Comparison of ENCODE assay signal across 8 cellular contexts in the genomic region with DNA sequence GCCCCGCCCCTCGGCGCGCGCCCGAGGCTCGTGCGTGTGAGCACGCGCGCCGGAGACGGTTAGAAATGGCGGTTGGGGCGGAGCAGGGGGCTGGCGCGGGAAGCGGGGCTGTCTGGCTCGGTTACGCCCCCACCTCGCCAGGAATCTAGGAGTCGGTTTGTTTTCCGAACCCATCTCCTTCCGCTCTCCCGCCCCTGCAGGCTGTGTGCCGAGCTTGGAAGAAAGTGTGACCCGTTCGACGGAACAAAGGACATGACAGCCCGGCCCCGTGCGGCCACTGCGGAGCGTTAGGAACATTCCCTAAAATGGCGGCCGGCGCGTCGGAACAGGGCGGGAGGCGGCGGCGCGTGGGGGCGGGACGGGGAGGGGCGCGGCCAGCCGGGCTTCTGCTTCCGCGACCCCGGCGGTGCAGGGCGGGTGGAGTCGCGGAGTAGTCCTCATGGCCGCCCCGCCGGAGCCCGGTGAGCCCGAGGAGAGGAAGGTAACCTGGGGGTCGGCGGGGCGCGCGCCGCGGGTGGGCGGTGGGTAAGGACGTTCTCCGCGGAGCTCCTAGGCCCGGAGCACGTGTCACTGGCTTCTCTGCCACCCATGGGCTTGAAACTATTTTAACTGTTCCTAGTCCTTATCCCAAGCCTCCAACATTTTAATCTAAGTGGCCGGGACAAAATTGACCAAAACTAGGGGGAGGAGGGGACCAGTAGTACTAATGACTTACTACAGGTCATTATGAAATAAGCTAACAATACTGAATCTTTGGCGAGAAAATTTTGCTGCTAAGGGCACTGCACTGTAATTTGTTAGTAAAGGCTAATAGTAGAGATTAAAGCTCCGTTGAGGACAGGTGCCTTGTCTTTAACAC. TPM values are rescaled to one million over a fixed set of nuclear protein-coding genes. Genes with fewer than 3 reads are reported as not detected.
DNase-seq lines count a peak whose midpoint lies in the region; ATAC-seq and TF ChIP-seq lines count a peak whose summit lies in the region.

A gene with protein sequence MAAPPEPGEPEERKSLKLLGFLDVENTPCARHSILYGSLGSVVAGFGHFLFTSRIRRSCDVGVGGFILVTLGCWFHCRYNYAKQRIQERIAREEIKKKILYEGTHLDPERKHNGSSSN (plus strand): TSS at position 383 of the 859 bp plus-strand sequence. CDS start 57 bp downstream, at position 440.

- H3K4me3 ChIP-seq in SJSA1: peak within 1 kb of the TSS; percentile 64
- H3K4me3 ChIP-seq in testis: peak within 1 kb of the TSS; percentile 84 to 91

- intact Hi-C loops in testis (cut with DNase I; ENCODE audit: low total_unique reads): loop anchor here (2.0 kb wide), 1 partner anchor 29 kb away; a partner anchor contains a TSS

- H3K27ac ChIP-seq in SJSA1: peak within 1 kb of the TSS; percentile 97
- H3K27ac ChIP-seq in testis: peak within 1 kb of the TSS; percentile 98 to 99

- H3K4me1 ChIP-seq in SJSA1 (replicated peaks) (peaks cover 16% of the 10 kb centered on the region), testis (peaks cover 5% of the 10 kb centered on the region)

- H3K36me3 ChIP-seq in SJSA1 (peaks cover 39% of the 10 kb centered on the region), testis (ENCODE audit: low read depth, missing control alignments) (no peaks in the 10 kb centered on the region)

- TF ChIP-seq POLR2A in testis (IDR thresholded peaks at IDR 0.05): peak; percentile 25

- ATAC-seq in omental fat pad (ENCODE audit: low FRiP score): peak; percentile 88

- no peaks in the 10 kb centered on the region for H3K9me3 ChIP-seq in SJSA1 (replicated peaks)
- H3K9me3 ChIP-seq in testis: no peaks in the 10 kb centered on the region

- WGBS in testis, 2 donors: 0% methylated on average over 28 to 62 of the region's 77 CpGs

- TF ChIP-seq CTCF in omental fat pad (IDR thresholded peaks at IDR 0.05) (no peak), testis (IDR thresholded peaks at IDR 0.05) (no peak)

- in situ Hi-C loops in G401 (cut with HindIII; ENCODE audit: low sequenced_read_pairs): no loop called here

- H3K27me3 ChIP-seq in SJSA1 (replicated peaks) (no peaks in the 10 kb centered on the region), testis (no peaks in the 10 kb centered on the region)

- peak; percentile 89 for DNase-seq in G401 (ENCODE audit: low spot score)
- DNase-seq in H4 (ENCODE audit: low spot score): peak; percentile 85
- peak; percentile 90 for DNase-seq in LoVo (ENCODE audit: low spot score)
- DNase-seq in SJSA1 (ENCODE audit: low read depth in 1 of 2, low spot score in 2 of 2): peak; percentile 93 to 96
- DNase-seq in activated naive CD4-positive, alpha-beta T cell treated with anti-CD3 and anti-CD28 coated beads, Interleukin-2, amount 50 U/mL, for 16 hours: peak; percentile 91
- DNase-seq in glomerular endothelial cell (ENCODE audit: extremely low read depth, low read depth, low spot score): peak; percentile 20
- peak; percentile 58 for DNase-seq in omental fat pad (ENCODE audit: low spot score)
- peak; percentile 92 for DNase-seq in testis

RNA-seq across cellular contexts. Expression of the gene that starts here (rescaled TPM):
- 11.9 and 12.2 TPM in 2 replicates for total RNA-seq in G401 (2014; rRNA removed; shearing (Covaris generic))
- 58.4 and 71.7 TPM in 2 replicates for total RNA-seq in H4 (2014; rRNA removed; shearing (Covaris generic))
- total RNA-seq in SJSA1 (2014; rRNA removed; shearing (Covaris generic)): 44.8 and 142 TPM in 2 replicates
- total RNA-seq in glomerular endothelial cell: 22.7 and 25.0 TPM in 2 replicates
- total RNA-seq in omental fat pad: 10 to 100 TPM; 19.4 to 43.2 (median 24.1) TPM
- 10 to 100 TPM; 41.6 to 60.6 TPM for total RNA-seq in testis
- 52.3 TPM for polyA plus RNA-seq in testis (ENCODE audit: insufficient read depth, low read depth, low replicate concordance)

Comparison
In these comparisons a context has a peak if more than half of its experiments do, and no peak if none do; other contexts are left out.
1. Peak in every context shown above with its lines: DNase-seq, ATAC-seq, H3K4me3 ChIP-seq and H3K27ac ChIP-seq.
2. DNase-seq: peak in every context shown above with its lines; median percentile 94 in SJSA1; 92 in testis; 91 in activated naive CD4-positive, alpha-beta T cell treated with anti-CD3 and anti-CD28 coated beads, Interleukin-2, amount 50 U/mL, for 16 hours; 90 in LoVo; 89 in G401; 85 in H4; 58 in omental fat pad; 20 in glomerular endothelial cell.